ENCODE assay signal across 8 cellular contexts in genomic region chr19:13839938-13840750, GRCh38. TPM values are rescaled to one million over a fixed set of nuclear protein-coding genes. Genes with fewer than 3 reads are reported as not detected.
A peak's percentile ranks its signal among the peaks of the same experiment; 100 is the strongest.
DNase-seq lines count a peak whose midpoint lies in the region; ATAC-seq and TF ChIP-seq lines count a peak whose summit lies in the region.

No MANE protein-coding gene starts in this region.

- H3K4me1 Mint-ChIP-seq in activated CD4-positive, alpha-beta memory T cell treated with anti-CD3 and anti-CD28 coated beads, Interleukin-2, amount 10 ng/mL, durations not matched to agents 7 days and 5 days, result peaks cover 51% of the 10 kb centered on the region
- H3K4me1 Mint-ChIP-seq in neural crest cell, result peaks cover 16% of the 10 kb centered on the region

- H3K4me3 Mint-ChIP-seq in activated CD4-positive, alpha-beta memory T cell treated with anti-CD3 and anti-CD28 coated beads, Interleukin-2, amount 10 ng/mL, durations not matched to agents 7 days and 5 days, result peak overlapping the region; percentile 98
- peak overlapping the region; percentile 91 for H3K4me3 Mint-ChIP-seq in neural crest cell

- peak overlapping the region; percentile 87 for H3K27ac Mint-ChIP-seq in activated CD4-positive, alpha-beta memory T cell treated with anti-CD3 and anti-CD28 coated beads, Interleukin-2, amount 10 ng/mL, durations not matched to agents 7 days and 5 days
- peak overlapping the region; percentile 89 for H3K27ac Mint-ChIP-seq in neural crest cell (ENCODE audit: unreplicated experiment)

- peaks cover 53% of the 10 kb centered on the region for H3K36me3 Mint-ChIP-seq in activated CD4-positive, alpha-beta memory T cell treated with anti-CD3 and anti-CD28 coated beads, Interleukin-2, amount 10 ng/mL, durations not matched to agents 7 days and 5 days (ENCODE audit: low read depth)
- no peaks in the 10 kb centered on the region for H3K36me3 Mint-ChIP-seq in neural crest cell (ENCODE audit: low read depth)

- peak overlapping the region; percentile 92 for H3K4me3 ChIP-seq in BLaER1
- no peak overlapping the region; the same call in 1 of the 2 replicates for H3K4me3 ChIP-seq in HUES48 (ENCODE audit: low read depth, low read length)

- H3K4me2 ChIP-seq in BLaER1, result peak overlapping the region; percentile 98

- no peaks in the 10 kb centered on the region for H3K9me3 Mint-ChIP-seq in activated CD4-positive, alpha-beta memory T cell treated with anti-CD3 and anti-CD28 coated beads, Interleukin-2, amount 10 ng/mL, durations not matched to agents 7 days and 5 days
- H3K9me3 Mint-ChIP-seq in neural crest cell, result no peaks in the 10 kb centered on the region

- peaks cover 5% of the 10 kb centered on the region; the same call in 1 of the 2 replicates for H4K20me1 ChIP-seq in BLaER1

- no peak for ATAC-seq in GM21360 (IDR thresholded peaks at IDR 0.05; ENCODE audit: unreplicated experiment)

- H3K36me3 ChIP-seq in BLaER1, result no peaks in the 10 kb centered on the region
- H3K36me3 ChIP-seq in HUES48 (ENCODE audit: control insufficient read depth, insufficient read depth, low read length), result 0 out of 2 replicates have a peak, but pooled peaks cover 4% of the 10 kb centered on the region

- peak overlapping the region; percentile 95 for H3K27ac ChIP-seq in BLaER1
- H3K27ac ChIP-seq in HUES48 (ENCODE audit: low read depth, low read length), result no peak overlapping the region
- H3K27ac ChIP-seq in epithelial cell of prostate, result peak overlapping the region; percentile 100

- H3K9ac ChIP-seq in BLaER1, result peak overlapping the region; percentile 95
- H3K9ac ChIP-seq in HUES48 (ENCODE audit: low read depth, low read length), result peak overlapping the region; percentile 16; the same call in 1 of the 2 replicates

- peaks cover 89% of the 10 kb centered on the region for H3K4me1 ChIP-seq in BLaER1
- peaks cover 16% of the 10 kb centered on the region for H3K4me1 ChIP-seq in HUES48 (ENCODE audit: control insufficient read depth, insufficient read depth, low read length)

- POLR2A ChIA-PET in activated CD4-positive, alpha-beta memory T cell treated with anti-CD3 and anti-CD28 coated beads, Interleukin-2, amount 10 ng/mL, durations not matched to agents 7 days and 5 days (lab: Charles Lee), result interaction anchor here (0.6 to 4.8 kb wide), 19 partner anchors 7 to 685 kb away, joined by 3 to 37 read pairs (median 5); partner anchors contain the start of genes ADGRE5, C19orf53 and ZSWIM4

- H3K27me3 Mint-ChIP-seq in activated CD4-positive, alpha-beta memory T cell treated with anti-CD3 and anti-CD28 coated beads, Interleukin-2, amount 10 ng/mL, durations not matched to agents 7 days and 5 days, result no peaks in the 10 kb centered on the region
- no peaks in the 10 kb centered on the region for H3K27me3 Mint-ChIP-seq in neural crest cell (ENCODE audit: low read depth)

- CTCF ChIA-PET in activated CD4-positive, alpha-beta memory T cell treated with anti-CD3 and anti-CD28 coated beads, Interleukin-2, amount 10 ng/mL, durations not matched to agents 7 days and 5 days (lab: Charles Lee), result interaction anchor here (0.7 to 3.9 kb wide), 5 partner anchors 8 to 92 kb away, joined by 3 to 19 read pairs (median 6); a partner anchor contains a TSS

- peak; percentile 68 for DNase-seq in activated CD4-positive, alpha-beta memory T cell treated with anti-CD3 and anti-CD28 coated beads, Interleukin-2, amount 10 ng/mL, durations not matched to agents 7 days and 5 days
- DNase-seq in epithelial cell of prostate (ENCODE audit: low read depth, low spot score), result no peak
- DNase-seq in neural crest cell (ENCODE audit: low read depth, low spot score), result no peak
- no peak for DNase-seq in NCI-H1417 treated with DMSO at 0.1 percent for 48 hours (lab: John Stamatoyannopoulos, UW)
- no peak for DNase-seq in NCI-H1048 (lab: John Stamatoyannopoulos, UW)

- H3K9me3 ChIP-seq in BLaER1 (no peaks in the 10 kb centered on the region), HUES48 (ENCODE audit: control insufficient read depth, insufficient read depth, low read length) (no peaks in the 10 kb centered on the region)

- TF ChIP-seq CTCF in neural crest cell (conservative IDR thresholded peaks at IDR 0.05), result no peak

- H3K27me3 ChIP-seq in BLaER1 (no peaks in the 10 kb centered on the region), HUES48 (ENCODE audit: control insufficient read depth, insufficient read depth, low read length) (no peaks in the 10 kb centered on the region)

RNA-seq across cellular contexts. Expression of gene NANOS3, which starts 36.8 kb away (rescaled TPM):
- total RNA-seq in activated CD4-positive, alpha-beta memory T cell treated with anti-CD3 and anti-CD28 coated beads, Interleukin-2, amount 10 ng/mL, durations not matched to agents 7 days and 5 days, result under 1 TPM; 0.65 to 0.95 TPM
- 0.73 and 1.6 TPM in 2 replicates for total RNA-seq in neural crest cell

RNA-seq across cellular contexts. Expression of gene ZSWIM4, which starts 44.9 kb away (rescaled TPM):
- total RNA-seq in activated CD4-positive, alpha-beta memory T cell treated with anti-CD3 and anti-CD28 coated beads, Interleukin-2, amount 10 ng/mL, durations not matched to agents 7 days and 5 days, result 10 to 100 TPM; 10.1 to 10.4 TPM
- total RNA-seq in neural crest cell, result 19.3 and 19.9 TPM in 2 replicates
